ENCODE assay signal across 20 cellular contexts in genomic region chr7:55413442-55413841, GRCh38.
"Had no signal": no experiment of that assay in that cellular context is flagged by ENCODE, and none has a peak within 500 bp of the region (broad histone marks: within the 10 kb centered on the region; RNA-seq: fewer than 3 reads in every experiment).

No MANE protein-coding gene starts in this region.

- H3K4me1 ChIP-seq: adrenal gland, gastrocnemius medialis, heart left ventricle, upper lobe of right lung had no signal

- H3K4me3 Mint-ChIP-seq: dendritic cell treated with granulocyte-macrophage colony-stimulating factor and Interleukin-4, amounts not matched to agents 40 ng/mL and 50 ng/mL, for 4 days; stimulated activated naive B cell treated with anti-CD40 and anti-IgM and Interleukin-4, amounts not matched to agents 10 μg/mL and 1 μg/mL and 100 μg/mL, for 72 hours had no signal

- H3K9me3 ChIP-seq: adrenal gland, gastrocnemius medialis, heart left ventricle, thoracic aorta, upper lobe of right lung had no signal

- H3K27me3 ChIP-seq: adrenal gland, gastrocnemius medialis, heart left ventricle, upper lobe of right lung had no signal

- ATAC-seq: esophagus mucosa; gastrocnemius medialis; heart left ventricle; left ventricle myocardium superior; stimulated activated naive B cell treated with anti-CD40 and anti-IgM and Interleukin-4, amounts not matched to agents 10 μg/mL and 1 μg/mL and 100 μg/mL, for 72 hours; upper lobe of right lung had no signal

- H3K27ac Mint-ChIP-seq: dendritic cell treated with granulocyte-macrophage colony-stimulating factor and Interleukin-4, amounts not matched to agents 40 ng/mL and 50 ng/mL, for 4 days; stimulated activated naive B cell treated with anti-CD40 and anti-IgM and Interleukin-4, amounts not matched to agents 10 μg/mL and 1 μg/mL and 100 μg/mL, for 72 hours had no signal

- H3K9me3 Mint-ChIP-seq: dendritic cell treated with granulocyte-macrophage colony-stimulating factor and Interleukin-4, amounts not matched to agents 40 ng/mL and 50 ng/mL, for 4 days; stimulated activated naive B cell treated with anti-CD40 and anti-IgM and Interleukin-4, amounts not matched to agents 10 μg/mL and 1 μg/mL and 100 μg/mL, for 72 hours had no signal

- H3K27ac ChIP-seq: adrenal gland, gastrocnemius medialis, heart left ventricle, thoracic aorta, upper lobe of right lung, WERI-Rb-1 had no signal

- H3K4me3 ChIP-seq: adrenal gland, gastrocnemius medialis, heart left ventricle, thoracic aorta, upper lobe of right lung had no signal

- H3K27me3 Mint-ChIP-seq: dendritic cell treated with granulocyte-macrophage colony-stimulating factor and Interleukin-4, amounts not matched to agents 40 ng/mL and 50 ng/mL, for 4 days; stimulated activated naive B cell treated with anti-CD40 and anti-IgM and Interleukin-4, amounts not matched to agents 10 μg/mL and 1 μg/mL and 100 μg/mL, for 72 hours had no signal

- H3K36me3 ChIP-seq: thoracic aorta, WERI-Rb-1 had no signal

- DNase-seq: activated CD4-positive, alpha-beta T cell treated with anti-CD3 and anti-CD28 coated beads for 1 hour; activated CD8-positive, alpha-beta memory T cell treated with anti-CD3 and anti-CD28 coated beads for 24 hours; activated CD8-positive, alpha-beta memory T cell treated with anti-CD3 and anti-CD28 coated beads, Interleukin-2, amount 50 U/mL, for 48 hours; activated effector memory CD4-positive, alpha-beta T cell treated with anti-CD3 and anti-CD28 coated beads, Interleukin-2, amount 50 U/mL, for 16 hours; activated naive CD4-positive, alpha-beta T cell treated with anti-CD3 and anti-CD28 coated beads, Interleukin-2, amount 50 U/mL, for 16 hours; activated T-cell treated with anti-CD3 and anti-CD28 coated beads, Interleukin-2, amount 50 U/mL, for 48 hours; adrenal gland; effector CD8-positive, alpha-beta T cell; gastrocnemius medialis; heart left ventricle; left ventricle myocardium superior; occipital lobe; posterior cingulate gyrus; retina; stimulated activated naive B cell treated with anti-CD40 and anti-IgM and Interleukin-4, amounts not matched to agents 10 μg/mL and 1 μg/mL and 100 μg/mL, for 72 hours; upper lobe of right lung; WERI-Rb-1 had no signal
